8 cellular contexts compared by ENCODE assay signal in the genomic region with DNA sequence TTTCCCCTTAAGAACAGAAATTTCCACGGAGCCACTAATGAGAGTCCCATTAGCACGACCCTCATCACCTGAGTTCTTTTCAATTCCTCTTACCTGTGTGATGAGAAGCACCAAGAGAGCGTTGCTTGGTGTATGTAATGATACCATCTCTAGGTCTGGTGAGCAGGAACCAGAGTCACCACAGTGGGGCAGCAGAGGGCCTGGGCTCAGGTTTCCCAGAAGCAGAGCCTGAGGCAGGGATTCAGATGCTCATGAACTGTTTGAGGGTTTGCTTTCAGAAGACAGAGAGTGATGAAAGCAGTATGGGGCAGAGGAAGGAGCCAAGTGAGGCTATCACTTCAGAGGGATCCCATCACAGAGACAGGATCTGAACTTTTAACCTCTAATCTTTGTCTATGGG. TPM values are rescaled to one million over a fixed set of nuclear protein-coding genes. Genes with fewer than 3 reads are reported as not detected.
DNase-seq lines count a peak whose midpoint lies in the region; ATAC-seq and TF ChIP-seq lines count a peak whose summit lies in the region.

No MANE protein-coding gene starts in this region.

- H3K27ac Mint-ChIP-seq in HFFc6, result no peak overlapping the region

- peak; percentile 53 for TF ChIP-seq CTCF in HFFc6 (IDR thresholded peaks at IDR 0.05)
- TF ChIP-seq CTCF in WERI-Rb-1 (IDR thresholded peaks at IDR 0.05; ENCODE audit: low read depth, low read length), result peak; percentile 20; the same call in 1 of the 2 replicates

- no peak overlapping the region for H3K4me3 ChIP-seq in WERI-Rb-1 (ENCODE audit: low read depth, low read length)

- H3K27ac ChIP-seq in WERI-Rb-1, result no peak overlapping the region

- H3K9me3 Mint-ChIP-seq in HFFc6, result peaks cover 22% of the 10 kb centered on the region

- H3K4me1 Mint-ChIP-seq in HFFc6 (ENCODE audit: low read depth), result peaks cover 40% of the 10 kb centered on the region

- DNase-seq in A172 (ENCODE audit: low spot score) (peak; percentile 47), HFFc6 (no peak), WERI-Rb-1 (no peak), iPS-NIHi11 (ENCODE audit: low spot score) (peak; percentile 24), medulla oblongata (ENCODE audit: extremely low spot score) (no peak)

- H3K27me3 Mint-ChIP-seq in HFFc6 (ENCODE audit: insufficient read depth), result peaks cover 7% of the 10 kb centered on the region

- no peak for ATAC-seq in GM18511 (IDR thresholded peaks at IDR 0.05; ENCODE audit: unreplicated experiment)
- no peak for ATAC-seq in HG02678 (IDR thresholded peaks at IDR 0.05; ENCODE audit: unreplicated experiment)
- ATAC-seq in HG02938 (IDR thresholded peaks at IDR 0.05; ENCODE audit: unreplicated experiment), result no peak

- H3K27me3 ChIP-seq in WERI-Rb-1 (ENCODE audit: insufficient read depth, low read depth, severe bottlenecking), result no peaks in the 10 kb centered on the region

- H3K36me3 Mint-ChIP-seq in HFFc6 (ENCODE audit: low read depth), result peaks cover 5% of the 10 kb centered on the region

- H3K4me3 Mint-ChIP-seq in HFFc6, result no peak overlapping the region

- H3K9me3 ChIP-seq in WERI-Rb-1 (ENCODE audit: severe bottlenecking), result peaks cover 22% of the 10 kb centered on the region

- no peaks in the 10 kb centered on the region for H3K36me3 ChIP-seq in WERI-Rb-1

RNA-seq across cellular contexts. Expression of gene PTPRH, which starts 3.1 kb away (rescaled TPM):
- 12.3 and 18.4 TPM in 2 replicates for total RNA-seq in A172 (2014; rRNA removed; shearing (Covaris generic))
- total RNA-seq in HFFc6 (2021; fragmentation: NEBNext Ultra II Directional; extraction: Animal tissue kit (Norgen Biotek cat#: 25700)), result 1 to 10 TPM in 1 of 6 experiments, under 1 TPM in 5; 0.45 to 1.0 (median 0.59) TPM

RNA-seq across cellular contexts. Expression of gene TMEM86B, which starts 16.1 kb away (rescaled TPM):
- total RNA-seq in A172 (2014; rRNA removed; shearing (Covaris generic)), result 1.6 and 3.4 TPM in 2 replicates
- 1 to 10 TPM; 1.8 to 2.7 (median 2.0) TPM for total RNA-seq in HFFc6 (2021; fragmentation: NEBNext Ultra II Directional; extraction: Animal tissue kit (Norgen Biotek cat#: 25700))

RNA-seq across cellular contexts. Expression of gene SYT5, which starts 32.4 kb away (rescaled TPM):
- total RNA-seq in A172 (2014; rRNA removed; shearing (Covaris generic)), result 0.09 and 1.8 TPM in 2 replicates
- total RNA-seq in HFFc6 (2021; fragmentation: NEBNext Ultra II Directional; extraction: Animal tissue kit (Norgen Biotek cat#: 25700)), result 1 to 10 TPM in 1 of 6 experiments, under 1 TPM in 2, not detected in 3; 0.09 to 1.2 (median 0.38) TPM

RNA-seq across cellular contexts. Expression of gene DNAAF3, which starts 46.0 kb away (rescaled TPM):
- 10.6 and 15.6 TPM in 2 replicates for total RNA-seq in A172 (2014; rRNA removed; shearing (Covaris generic))
- 1 to 10 TPM in 1 of 6 experiments, under 1 TPM in 5; 0.20 to 1.1 (median 0.72) TPM for total RNA-seq in HFFc6 (2021; fragmentation: NEBNext Ultra II Directional; extraction: Animal tissue kit (Norgen Biotek cat#: 25700))

RNA-seq across cellular contexts. Expression of gene PPP6R1, which starts 46.4 kb away (rescaled TPM):
- 73.6 and 80.1 TPM in 2 replicates for total RNA-seq in A172 (2014; rRNA removed; shearing (Covaris generic))
- total RNA-seq in HFFc6 (2021; fragmentation: NEBNext Ultra II Directional; extraction: Animal tissue kit (Norgen Biotek cat#: 25700)), result 10 to 100 TPM; 85.8 to 93.7 (median 88.9) TPM

Comparison
In these comparisons a context has a peak if more than half of its experiments do, and no peak if none do; other contexts are left out.
1. DNase-seq: peak in A172 (single experiment) and iPS-NIHi11 (single experiment); none in HFFc6 (single experiment), WERI-Rb-1 (single experiment) and medulla oblongata (single experiment).